19 cellular contexts compared by ENCODE assay signal in the genomic region with DNA sequence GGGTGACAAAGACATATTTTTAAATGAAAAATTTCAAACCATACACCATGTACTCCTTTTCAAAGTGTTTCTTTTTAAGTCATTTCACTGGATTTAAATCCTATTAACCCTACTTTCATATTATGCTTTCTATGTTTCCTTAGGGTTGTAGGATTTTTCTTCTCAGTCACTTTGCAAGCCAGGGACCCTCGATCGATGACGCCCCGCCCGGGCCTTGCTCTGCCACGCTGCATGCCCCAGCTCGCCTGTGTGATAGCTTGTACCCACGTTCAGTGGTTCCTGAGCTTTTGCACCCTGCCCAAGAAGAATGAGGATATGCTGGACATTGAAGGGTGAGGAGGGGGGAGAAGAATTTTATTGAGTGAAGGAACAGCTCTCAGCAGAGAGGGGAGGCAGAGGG.
"Had no signal": no experiment of that assay in that cellular context is flagged by ENCODE, and none has a peak within 500 bp of the region (broad histone marks: within the 10 kb centered on the region; RNA-seq: fewer than 3 reads in every experiment).

No MANE protein-coding gene starts in this region.

- DNase-seq: stimulated activated CD4-positive, alpha-beta T cell treated with anti-CD3 and anti-CD28 coated beads, Interleukin-2, amount 100 ng/mL, for 48 hours; stimulated activated CD4-positive, alpha-beta T cell treated with anti-CD3 and anti-CD28 coated beads, Interleukin-4, amount 100 ng/mL, for 1 hour; stimulated activated CD4-positive, alpha-beta T cell treated with anti-CD3 and anti-CD28 coated beads, Interleukin-4, amount 100 ng/mL, for 24 hours; stimulated activated CD4-positive, alpha-beta T cell treated with anti-CD3 and anti-CD28 coated beads, Interleukin-4, amount 100 ng/mL, for 4 hours; stimulated activated CD8-positive, alpha-beta memory T cell treated with anti-CD3 and anti-CD28 coated beads, Interleukin-4, amount 100 ng/mL, for 48 hours; stimulated activated naive B cell treated with anti-CD40 and anti-IgM and Interleukin-4, amounts not matched to agents 10 μg/mL and 1 μg/mL and 100 μg/mL, for 72 hours; stimulated activated naive CD4-positive, alpha-beta T cell; stimulated activated naive CD4-positive, alpha-beta T cell treated with Interleukin-2 at 50 U/mL for 16 hours; stimulated activated naive CD8-positive, alpha-beta T cell treated with anti-CD3 and anti-CD28 coated beads, Interleukin-15, amount 100 ng/mL, for 72 hours; stimulated activated naive CD8-positive, alpha-beta T cell treated with anti-CD3 and anti-CD28 coated beads, Interleukin-15, Interleukin-2, amounts not matched to agents 100 U/mL and 50 U/mL, for 24 hours; stomach; substantia nigra; testis; thyroid gland; tibial artery; transverse colon; trophoblast cell; upper lobe of right lung; uterus had no signal
